ENCODE assay signal across 9 cellular contexts in the genomic region with DNA sequence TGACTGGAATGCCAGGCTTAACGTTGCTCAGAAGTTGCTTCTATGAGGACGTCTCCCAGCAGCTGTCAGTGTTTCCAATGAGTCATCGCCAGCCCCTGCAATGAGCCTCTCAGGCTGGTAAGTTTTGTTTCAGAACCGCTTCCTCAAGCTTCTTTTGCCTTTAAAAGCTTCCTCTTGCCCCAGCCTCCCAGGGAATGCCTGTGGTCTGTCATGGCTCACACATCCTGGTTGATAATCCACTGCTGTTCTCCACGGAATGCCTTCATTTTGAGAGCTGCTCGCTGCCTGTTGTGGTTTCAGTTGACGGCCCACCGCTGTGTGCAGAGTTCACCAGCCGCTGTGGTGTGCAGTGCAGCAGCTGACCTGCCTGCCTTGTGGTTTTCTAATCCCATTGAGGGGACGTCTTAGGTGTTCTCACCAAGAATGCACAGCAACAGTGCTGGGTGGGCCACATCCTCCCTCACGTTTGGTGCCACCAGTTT.
DNase-seq lines count a peak whose midpoint lies in the region; ATAC-seq and TF ChIP-seq lines count a peak whose summit lies in the region.
"Had no signal": no experiment of that assay in that cellular context is flagged by ENCODE, and none has a peak within 500 bp of the region (broad histone marks: within the 10 kb centered on the region; RNA-seq: fewer than 3 reads in every experiment).

No MANE protein-coding gene starts in this region.

- H3K9ac ChIP-seq in OCI-LY3 (ENCODE audit: low read length) = peak overlapping the region; percentile 11; the same call in 1 of the 2 replicates

- no peak for TF ChIP-seq CTCF in OCI-LY3 (IDR thresholded peaks at IDR 0.05; ENCODE audit: low read depth, low read length)

- peaks cover 25% of the 10 kb centered on the region for H3K4me1 ChIP-seq in OCI-LY3 (ENCODE audit: low read length)

- H3K79me2 ChIP-seq in OCI-LY3 (ENCODE audit: low read length) = no peaks in the 10 kb centered on the region

- no peak overlapping the region for H3K27ac ChIP-seq in OCI-LY3 (ENCODE audit: low read length)
- H3K27ac ChIP-seq: 22Rv1 had no signal

- peak overlapping the region; percentile 62 for H3K4me3 ChIP-seq in OCI-LY3 (ENCODE audit: low read length)

- no peak overlapping the region for H2AFZ ChIP-seq in OCI-LY3 (ENCODE audit: low read depth, low read length)

- no peaks in the 10 kb centered on the region for H3K27me3 ChIP-seq in OCI-LY3 (ENCODE audit: low read depth, low read length)

- H3K4me2 ChIP-seq in OCI-LY3 (ENCODE audit: low read length) = peak overlapping the region; percentile 78

- H3K9me3 ChIP-seq in OCI-LY3 (ENCODE audit: insufficient read depth, low read length) = no peaks in the 10 kb centered on the region

- H4K20me1 ChIP-seq in OCI-LY3 (ENCODE audit: insufficient read depth, low read length) = no peaks in the 10 kb centered on the region

- peak; percentile 71 for ATAC-seq in HG02885 (IDR thresholded peaks at IDR 0.05; ENCODE audit: poor library complexity, unreplicated experiment)

- DNase-seq in DMS 273 (lab: John Stamatoyannopoulos, UW; ENCODE audit: unreplicated experiment) (peak; percentile 65), DMS 273 treated with DMSO at 0.1 percent for 48 hours (lab: John Stamatoyannopoulos, UW) (no peak), germinal center (ENCODE audit: low spot score) (peak; percentile 47), renal cortical epithelial cell (ENCODE audit: low read depth) (peak; percentile 97), NCI-H1092 (lab: John Stamatoyannopoulos, UW) (no peak)
- peak; percentile 56 for DNase-seq in activated T-cell treated with anti-CD3 and anti-CD28 coated beads, Interleukin-2, amount 50 U/mL, for 1 hour

- no peaks in the 10 kb centered on the region for H3K36me3 ChIP-seq in OCI-LY3 (replicated peaks; ENCODE audit: low read depth, low read length)

Comparison
In these comparisons a context has a peak if more than half of its experiments do, and no peak if none do; other contexts are left out.
1. DNase-seq: peak in DMS 273 (single experiment), activated T-cell treated with anti-CD3 and anti-CD28 coated beads, Interleukin-2, amount 50 U/mL, for 1 hour (single experiment), germinal center (single experiment) and renal cortical epithelial cell (single experiment); none in DMS 273 treated with DMSO at 0.1 percent for 48 hours (single experiment) and NCI-H1092 (single experiment).